9 cellular contexts compared by ENCODE assay signal in genomic region chr7:27175005-27175625, GRCh38. TPM values are rescaled to one million over a fixed set of nuclear protein-coding genes. Genes with fewer than 3 reads are reported as not detected.
A peak's percentile ranks its signal among the peaks of the same experiment; 100 is the strongest.
DNase-seq lines count a peak whose midpoint lies in the region; ATAC-seq and TF ChIP-seq lines count a peak whose summit lies in the region.
"Had no signal": no experiment of that assay in that cellular context is flagged by ENCODE, and none has a peak within 500 bp of the region (broad histone marks: within the 10 kb centered on the region; RNA-seq: fewer than 3 reads in every experiment).

No MANE protein-coding gene starts in this region.

- CTCF ChIA-PET in CD4-positive, alpha-beta memory T cell (lab: Charles Lee; ENCODE audit: partially characterized antibody) = interaction anchor here (1.2 to 3.2 kb wide), 4 partner anchors 12 to 21 kb away, joined by 3 to 10 read pairs (median 6); partner anchors contain the start of gene HOXA7

- no peak for DNase-seq in CD4-positive, alpha-beta memory T cell
- DNase-seq in HFFc6 (peak; percentile 84), adrenal gland (peak in 5 of 7 donors; percentile 7 to 50 (median 15)), omental fat pad (ENCODE audit: low spot score) (peak; percentile 12), KG1 (lab: John Stamatoyannopoulos, UW) (no peak), GM19240 (ENCODE audit: insufficient read length, low spot score) (no peak)

- peak overlapping the region in 1 of 7 donors; percentile 72 for H3K27ac Mint-ChIP-seq in CD4-positive, alpha-beta memory T cell
- H3K27ac Mint-ChIP-seq in HFFc6 = peak overlapping the region; percentile 97

- no peak overlapping the region for H3K4me3 ChIP-seq in CD4-positive, alpha-beta memory T cell (ENCODE audit: low read length in 2 of 2)
- no peak overlapping the region for H3K4me3 ChIP-seq in adrenal gland

- peaks cover 11 to 37% (median 20%) of the 10 kb centered on the region in 4 donors for H3K4me1 Mint-ChIP-seq in CD4-positive, alpha-beta memory T cell
- H3K4me1 Mint-ChIP-seq in HFFc6 (ENCODE audit: low read depth) = peaks cover 56% of the 10 kb centered on the region

- TF ChIP-seq POLR2A in adrenal gland (IDR thresholded peaks at IDR 0.05) = no peak

- 76 to 85% (median 82%) methylated on average over 9 to 11 of the region's 11 CpGs for WGBS in adrenal gland, 4 donors

- H3K36me3 ChIP-seq in CD4-positive, alpha-beta memory T cell (ENCODE audit: insufficient read depth, low read length) = no peaks in the 10 kb centered on the region
- no peaks in the 10 kb centered on the region for H3K36me3 ChIP-seq in adrenal gland (replicated peaks in 1 of 2)

- H3K4me3 Mint-ChIP-seq in CD4-positive, alpha-beta memory T cell = peak overlapping the region in 5 of 8 donors; percentile 34 to 81 (median 53)
- H3K4me3 Mint-ChIP-seq in HFFc6 = peak overlapping the region; percentile 93

- intact Hi-C loops in CD4-positive, alpha-beta memory T cell (cut with micrococcal nuclease) = no loop called here
- intact Hi-C loops in adrenal gland (cut with DNase I) = no loop called here

- peaks cover 63% of the 10 kb centered on the region for H3K27me3 ChIP-seq in CD4-positive, alpha-beta memory T cell (ENCODE audit: insufficient read depth, low read length)
- H3K27me3 ChIP-seq in adrenal gland = peaks cover 52% of the 10 kb centered on the region

- H3K9me3 ChIP-seq in CD4-positive, alpha-beta memory T cell (ENCODE audit: control insufficient read depth in 1 of 2, low read length in 2 of 2) = no peaks in the 10 kb centered on the region
- H3K9me3 ChIP-seq in adrenal gland (replicated peaks in 1 of 3) = no peaks in the 10 kb centered on the region

- ATAC-seq in omental fat pad (ENCODE audit: low FRiP score) (no peak), HG03565 (IDR thresholded peaks at IDR 0.05; ENCODE audit: unreplicated experiment) (no peak), GM21529 (IDR thresholded peaks at IDR 0.05; ENCODE audit: unreplicated experiment) (no peak)

- peaks cover 2 to 4% of the 10 kb centered on the region in 2 donors for H3K36me3 Mint-ChIP-seq in CD4-positive, alpha-beta memory T cell
- peaks cover 64% of the 10 kb centered on the region for H3K36me3 Mint-ChIP-seq in HFFc6 (ENCODE audit: low read depth)

- peaks cover 62 to 73% of the 10 kb centered on the region in 2 donors for H3K27me3 Mint-ChIP-seq in CD4-positive, alpha-beta memory T cell
- peaks cover 28% of the 10 kb centered on the region for H3K27me3 Mint-ChIP-seq in HFFc6 (ENCODE audit: insufficient read depth)

- peaks cover 35% of the 10 kb centered on the region for H3K4me1 ChIP-seq in CD4-positive, alpha-beta memory T cell (ENCODE audit: insufficient read depth, low read length)
- H3K4me1 ChIP-seq in adrenal gland (replicated peaks in 1 of 2) = peaks cover 16 to 25% of the 10 kb centered on the region in 2 donors

- no peak for TF ChIP-seq CTCF in HFFc6 (IDR thresholded peaks at IDR 0.05)
- no peak for TF ChIP-seq CTCF in adrenal gland (IDR thresholded peaks at IDR 0.05)
- no peak for TF ChIP-seq CTCF in omental fat pad (IDR thresholded peaks at IDR 0.05)

- peaks cover 0 to 14% (median 2%) of the 10 kb centered on the region in 8 donors for H3K9me3 Mint-ChIP-seq in CD4-positive, alpha-beta memory T cell
- H3K9me3 Mint-ChIP-seq in HFFc6 = no peaks in the 10 kb centered on the region

- POLR2A ChIA-PET in CD4-positive, alpha-beta memory T cell (lab: Charles Lee; ENCODE audit: partially characterized antibody) = interaction anchor here (0.9 to 1.8 kb wide), 2 partner anchors 8 to 10 kb away, joined by 3 to 9 read pairs; partner anchors contain the start of gene HOXA11

- no peak overlapping the region for H3K27ac ChIP-seq in CD4-positive, alpha-beta memory T cell (ENCODE audit: low read depth, low read length)
- no peak overlapping the region for H3K27ac ChIP-seq in adrenal gland

RNA-seq across cellular contexts. Expression of gene HOXA10, which starts 1.0 kb away (rescaled TPM):
- total RNA-seq in CD4-positive, alpha-beta memory T cell = not detected
- polyA plus RNA-seq in CD4-positive, alpha-beta memory T cell = not detected
- total RNA-seq in HFFc6 (2021; fragmentation: NEBNext Ultra II Directional; extraction: Animal tissue kit (Norgen Biotek cat#: 25700)) = 10 to 100 TPM; 38.9 to 43.5 (median 41.1) TPM
- 10 to 100 TPM in 6 of 8 donors, 1 to 10 TPM in 2; 7.8 to 14.7 (median 12.2) TPM for total RNA-seq in adrenal gland
- 10 to 100 TPM in 1 of 3 donors, 1 to 10 TPM in 2; 3.8 to 14.1 (median 4.2) TPM for polyA plus RNA-seq in adrenal gland
- total RNA-seq in omental fat pad = 1 to 10 TPM in 2 of 4 donors, under 1 TPM in 2; 0.56 to 1.9 (median 1.2) TPM

RNA-seq across cellular contexts. Expression of gene HOXA9, which starts 9.8 kb away (rescaled TPM):
- total RNA-seq in CD4-positive, alpha-beta memory T cell = not detected
- polyA plus RNA-seq in CD4-positive, alpha-beta memory T cell = not detected
- 10 to 100 TPM; 25.2 to 37.0 (median 26.7) TPM for total RNA-seq in HFFc6 (2021; fragmentation: NEBNext Ultra II Directional; extraction: Animal tissue kit (Norgen Biotek cat#: 25700))
- total RNA-seq in adrenal gland = 10 to 100 TPM in 6 of 8 donors, 1 to 10 TPM in 2; 7.7 to 20.1 (median 12.6) TPM
- 10 to 100 TPM in 1 of 3 donors, 1 to 10 TPM in 2; 2.7 to 26.7 (median 4.4) TPM for polyA plus RNA-seq in adrenal gland
- 1 to 10 TPM in 2 of 4 donors, under 1 TPM in 1, not detected in 1; 0.19 to 2.4 (median 1.0) TPM for total RNA-seq in omental fat pad

RNA-seq across cellular contexts. Expression of gene HOXA11, which starts 9.9 kb away (rescaled TPM):
- not detected for total RNA-seq in CD4-positive, alpha-beta memory T cell
- polyA plus RNA-seq in CD4-positive, alpha-beta memory T cell = not detected
- 10 to 100 TPM; 33.1 to 42.1 (median 39.1) TPM for total RNA-seq in HFFc6 (2021; fragmentation: NEBNext Ultra II Directional; extraction: Animal tissue kit (Norgen Biotek cat#: 25700))
- total RNA-seq in adrenal gland = 1 to 10 TPM in 5 of 8 donors, under 1 TPM in 2, not detected in 1; 0.13 to 2.4 (median 1.2) TPM
- polyA plus RNA-seq in adrenal gland = 1 to 10 TPM in 1 of 3 donors, under 1 TPM in 2; 0.20 to 3.0 (median 0.40) TPM
- total RNA-seq in omental fat pad = not detected
- total RNA-seq: lung microvascular endothelial cell had no signal

RNA-seq across cellular contexts. Expression of gene HOXA7, which starts 18.6 kb away (rescaled TPM):
- total RNA-seq in CD4-positive, alpha-beta memory T cell = not detected
- polyA plus RNA-seq in CD4-positive, alpha-beta memory T cell = not detected
- total RNA-seq in HFFc6 (2021; fragmentation: NEBNext Ultra II Directional; extraction: Animal tissue kit (Norgen Biotek cat#: 25700)) = 1 to 10 TPM; 6.2 to 8.2 (median 6.8) TPM
- total RNA-seq in adrenal gland = 10 to 100 TPM; 21.3 to 39.1 (median 24.9) TPM
- polyA plus RNA-seq in adrenal gland = 10 to 100 TPM in 2 of 3 donors, 1 to 10 TPM in 1; 9.7 to 25.3 (median 12.4) TPM
- 1 to 10 TPM; 4.6 to 6.1 (median 5.3) TPM for total RNA-seq in omental fat pad

RNA-seq across cellular contexts. Expression of gene HOXA3, which starts 22.7 kb away (rescaled TPM):
- not detected for total RNA-seq in CD4-positive, alpha-beta memory T cell
- under 1 TPM in 1 of 2 donors, not detected in 1; 0.07 TPM for polyA plus RNA-seq in CD4-positive, alpha-beta memory T cell
- total RNA-seq in HFFc6 (2021; fragmentation: NEBNext Ultra II Directional; extraction: Animal tissue kit (Norgen Biotek cat#: 25700)) = 1 to 10 TPM in 3 of 6 experiments, under 1 TPM in 3; 0.33 to 1.9 (median 1.1) TPM
- 10 to 100 TPM in 2 of 8 donors, 1 to 10 TPM in 6; 2.3 to 32.7 (median 4.8) TPM for total RNA-seq in adrenal gland
- 1 to 10 TPM; 1.0 to 3.7 (median 2.8) TPM for polyA plus RNA-seq in adrenal gland
- total RNA-seq in omental fat pad = 10 to 100 TPM in 1 of 4 donors, 1 to 10 TPM in 3; 1.8 to 11.0 (median 4.3) TPM

Comparison
In these comparisons a context has a peak if more than half of its experiments do, and no peak if none do; other contexts are left out.
1. DNase-seq: peak in HFFc6 (single experiment), adrenal gland (5 of 7) and omental fat pad (single experiment); none in CD4-positive, alpha-beta memory T cell (0 of 5), KG1 (single experiment) and GM19240 (single experiment).
2. RNA of gene HOXA11, which starts 9.9 kb away (total RNA-seq): 33.1 to 42.1 TPM in HFFc6; 0.13 to 2.4 TPM in adrenal gland, not detected in CD4-positive, alpha-beta memory T cell and not detected in omental fat pad; every median in the first group is over 4 times any median in the second.